18 cellular contexts compared by ENCODE assay signal in genomic region chr10:91033536-91033935, GRCh38.
DNase-seq lines count a peak whose midpoint lies in the region; ATAC-seq and TF ChIP-seq lines count a peak whose summit lies in the region.
"Had no signal": no experiment of that assay in that cellular context is flagged by ENCODE, and none has a peak within 500 bp of the region (broad histone marks: within the 10 kb centered on the region; RNA-seq: fewer than 3 reads in every experiment).

No MANE protein-coding gene starts in this region.

- peaks cover 28% of the 10 kb centered on the region for H3K4me1 Mint-ChIP-seq in activated CD4-positive, alpha-beta T cell treated with anti-CD3 and anti-CD28 coated beads, Interleukin-2, amount 10 ng/mL, durations not matched to agents 7 days and 5 days

- peaks cover 4% of the 10 kb centered on the region for H3K36me3 Mint-ChIP-seq in activated CD4-positive, alpha-beta T cell treated with anti-CD3 and anti-CD28 coated beads, Interleukin-2, amount 10 ng/mL, durations not matched to agents 7 days and 5 days (ENCODE audit: low read depth)

- H3K79me2 ChIP-seq in DND-41 (ENCODE audit: insufficient read depth, low read length), result no peaks in the 10 kb centered on the region
- H3K79me2 ChIP-seq in neural cell (replicated peaks; ENCODE audit: insufficient read depth, low read length), result no peaks in the 10 kb centered on the region

- no peak; the same call in 2 of the 3 replicates for ATAC-seq in DND-41 (ENCODE audit: insufficient read depth, low read depth)
- no peak for ATAC-seq in stimulated activated naive CD8-positive, alpha-beta T cell treated with anti-CD3 and anti-CD28 coated beads, Interleukin-15, Interleukin-2, amounts not matched to agents 100 U/mL and 50 U/mL, for 24 hours
- ATAC-seq: GM23338 had no signal

- no peaks in the 10 kb centered on the region for H3F3A ChIP-seq in neural cell (ENCODE audit: insufficient read depth, low read length, poor library complexity, severe bottlenecking)

- H3K9ac ChIP-seq in DND-41 (ENCODE audit: low read depth, low read length) (peak overlapping the region; percentile 37), neural cell (ENCODE audit: low read length) (peak overlapping the region; percentile 77)

- no peak for DNase-seq in activated CD4-positive, alpha-beta T cell treated with anti-CD3 and anti-CD28 coated beads, Interleukin-2, amount 10 ng/mL, durations not matched to agents 7 days and 5 days
- DNase-seq in activated CD4-positive, alpha-beta T cell treated with anti-CD3 and anti-CD28 coated beads for 4 hours, result no peak
- DNase-seq in DND-41 (no peak), astrocyte of the hippocampus (ENCODE audit: low read depth, low spot score) (peak; percentile 65), HCEC 1CT (no peak)
- DNase-seq in stimulated activated naive CD4-positive, alpha-beta T cell treated with Interleukin-2 at 50 U/mL for 16 hours (lab: John Stamatoyannopoulos, UW), result no peak
- no peak for DNase-seq in stimulated activated naive CD8-positive, alpha-beta T cell treated with anti-CD3 and anti-CD28 coated beads, Interleukin-15, Interleukin-2, amounts not matched to agents 100 U/mL and 50 U/mL, for 24 hours
- DNase-seq: activated CD4-positive, CD25-positive, alpha-beta regulatory T cell treated with anti-CD3 and anti-CD28 coated beads, Interleukin-2, amount 50 U/mL, for 72 hours; activated gamma-delta T cell; C1 segment of cervical spinal cord; DMS153; GF-D8; left ventricle myocardium superior; NCI-H1417 treated with DMSO at 0.1 percent for 48 hours; NCI-H524; testis had no signal

- no peak overlapping the region for H3K4me3 ChIP-seq in DND-41 (ENCODE audit: low read depth in 1 of 2, low read length in 2 of 2)
- peak overlapping the region; percentile 58 for H3K4me3 ChIP-seq in neural cell (ENCODE audit: low read length)
- H3K4me3 ChIP-seq: GM23338, testis had no signal

- H3K36me3 ChIP-seq in DND-41 (ENCODE audit: insufficient read depth, low read length), result no peaks in the 10 kb centered on the region
- H3K36me3 ChIP-seq in neural cell (ENCODE audit: insufficient read depth, low read length), result no peaks in the 10 kb centered on the region

- CTCF ChIA-PET in activated CD4-positive, alpha-beta T cell treated with anti-CD3 and anti-CD28 coated beads, Interleukin-2, amount 10 ng/mL, durations not matched to agents 7 days and 5 days (lab: Charles Lee), result interaction anchor here (1.0 to 1.4 kb wide), 5 partner anchors 10 to 195 kb away, joined by 3 to 4 read pairs (median 3); no protein-coding TSS in a partner anchor

- no peak for TF ChIP-seq CTCF in DND-41 (IDR thresholded peaks at IDR 0.05; ENCODE audit: borderline replicate concordance, extremely low read depth, low read length, poor library complexity, severe bottlenecking)
- TF ChIP-seq CTCF in neural cell (IDR thresholded peaks at IDR 0.05; ENCODE audit: poor library complexity, severe bottlenecking), result no peak

- peak; percentile 30 for TF ChIP-seq EP300 in neural cell (conservative IDR thresholded peaks at IDR 0.05; ENCODE audit: poor library complexity, severe bottlenecking)

- peak overlapping the region; percentile 95 for H3K27ac Mint-ChIP-seq in activated CD4-positive, alpha-beta T cell treated with anti-CD3 and anti-CD28 coated beads, Interleukin-2, amount 10 ng/mL, durations not matched to agents 7 days and 5 days
- H3K27ac Mint-ChIP-seq: GM23338 had no signal

- H3K27ac ChIP-seq in DND-41 (ENCODE audit: low read length) (peak overlapping the region; percentile 87), neural cell (ENCODE audit: low read length) (peak overlapping the region; percentile 98)
- H3K27ac ChIP-seq: testis had no signal

- POLR2A ChIA-PET in activated CD4-positive, alpha-beta T cell treated with anti-CD3 and anti-CD28 coated beads, Interleukin-2, amount 10 ng/mL, durations not matched to agents 7 days and 5 days (lab: Charles Lee), result no interaction called here

- no peaks in the 10 kb centered on the region for H3K9me2 ChIP-seq in neural cell (ENCODE audit: insufficient read depth, low read length)

- H4K20me1 ChIP-seq in DND-41 (ENCODE audit: insufficient read depth, low read length) (no peaks in the 10 kb centered on the region), neural cell (ENCODE audit: insufficient read depth) (no peaks in the 10 kb centered on the region)

- H3K27me3 ChIP-seq in DND-41 (ENCODE audit: insufficient read depth, low read length, poor library complexity), result no peaks in the 10 kb centered on the region
- H3K27me3 ChIP-seq in neural cell (ENCODE audit: insufficient read depth, low read depth, low read length), result no peaks in the 10 kb centered on the region
- H3K27me3 ChIP-seq: testis had no signal

- TF ChIP-seq RAD21 in neural cell (conservative IDR thresholded peaks at IDR 0.05), result no peak

- H3K4me2 ChIP-seq in DND-41 (ENCODE audit: insufficient read depth, low read length) (peak overlapping the region; percentile 38), neural cell (ENCODE audit: low read length) (peak overlapping the region; percentile 62)
- H3K4me2 ChIP-seq: GM23338 had no signal

- peaks cover 6% of the 10 kb centered on the region for H3K9me3 Mint-ChIP-seq in activated CD4-positive, alpha-beta T cell treated with anti-CD3 and anti-CD28 coated beads, Interleukin-2, amount 10 ng/mL, durations not matched to agents 7 days and 5 days
- H3K9me3 Mint-ChIP-seq: GM23338 had no signal

- H2AFZ ChIP-seq in DND-41 (ENCODE audit: low read depth, low read length) (peak overlapping the region; percentile 52), neural cell (ENCODE audit: low read depth, low read length) (peak overlapping the region; percentile 30)

- peaks cover 3% of the 10 kb centered on the region for H3K27me3 Mint-ChIP-seq in activated CD4-positive, alpha-beta T cell treated with anti-CD3 and anti-CD28 coated beads, Interleukin-2, amount 10 ng/mL, durations not matched to agents 7 days and 5 days

- H3K4me1 ChIP-seq in DND-41 (ENCODE audit: insufficient read depth, low read length), result peaks cover 47% of the 10 kb centered on the region
- H3K4me1 ChIP-seq: testis had no signal

- no peak overlapping the region for H3K4me3 Mint-ChIP-seq in activated CD4-positive, alpha-beta T cell treated with anti-CD3 and anti-CD28 coated beads, Interleukin-2, amount 10 ng/mL, durations not matched to agents 7 days and 5 days
- H3K4me3 Mint-ChIP-seq: GM23338 had no signal

- H3K9me3 ChIP-seq in DND-41 (ENCODE audit: insufficient read depth, low read length, severe bottlenecking), result no peaks in the 10 kb centered on the region
- no peaks in the 10 kb centered on the region for H3K9me3 ChIP-seq in neural cell (ENCODE audit: low read length)
- H3K9me3 ChIP-seq: testis had no signal

TF ChIP-seq in neural cell, 6 proteins besides CTCF, POLR2A, EP300 and RAD21:
- no peak for TF ChIP-seq TAF1 (IDR thresholded peaks at IDR 0.05; ENCODE audit: low read depth)
- no peak for TF ChIP-seq EZH2 (IDR thresholded peaks at IDR 0.05; ENCODE audit: borderline replicate concordance, insufficient read depth, low read length, poor library complexity, severe bottlenecking)
- TF ChIP-seq MXI1 (conservative IDR thresholded peaks at IDR 0.05; ENCODE audit: poor library complexity, severe bottlenecking), result peak; percentile 44
- TF ChIP-seq REST (IDR thresholded peaks at IDR 0.05; ENCODE audit: borderline replicate concordance), result peak; percentile 82
- no peak for TF ChIP-seq SMC3 (conservative IDR thresholded peaks at IDR 0.05; ENCODE audit: poor library complexity)
- peak; percentile 84 for TF ChIP-seq POLR2AphosphoS5 (IDR thresholded peaks at IDR 0.05)
